ENCODE assay signal across 1 cellular context in genomic region chr5:173329370-173330150, GRCh38.
TF ChIP-seq lines count a peak whose summit lies in the region.

No MANE protein-coding gene starts in this region.

TF ChIP-seq in HEK293, 187 proteins besides CTCF, POLR2A, EP300 and RAD21 (continued from another document and continues in another):
- TF ChIP-seq ZNF747 (tag by site-specific recombination; IDR thresholded peaks at IDR 0.05) (no peak), PRDM1 (tag by site-specific recombination; IDR thresholded peaks at IDR 0.05) (peak; percentile 91), ZSCAN5A (tag by site-specific recombination; IDR thresholded peaks at IDR 0.05) (no peak), ZNF366 (tag by site-specific recombination; conservative IDR thresholded peaks at IDR 0.05) (peak; percentile 55), ZNF146 (tag by site-specific recombination; IDR thresholded peaks at IDR 0.05) (no peak), ZNF558 (tag by site-specific recombination; IDR thresholded peaks at IDR 0.05) (no peak), ZEB2 (tag by site-specific recombination; IDR thresholded peaks at IDR 0.05) (peak; percentile 84), OVOL3 (tag by site-specific recombination; IDR thresholded peaks at IDR 0.05) (no peak), ZNF354C (tag by site-specific recombination; IDR thresholded peaks at IDR 0.05; ENCODE audit: borderline replicate concordance, low read depth) (no peak), ZBTB20 (tag by site-specific recombination; IDR thresholded peaks at IDR 0.05) (no peak; the same call in 1 of the 2 replicates), KLF7 (tag by site-specific recombination; IDR thresholded peaks at IDR 0.05; ENCODE audit: borderline replicate concordance) (peak; percentile 73; the same call in 1 of the 2 replicates), ZNF132 (tag by site-specific recombination; IDR thresholded peaks at IDR 0.05; ENCODE audit: borderline replicate concordance) (no peak), ZNF133 (tag by site-specific recombination; IDR thresholded peaks at IDR 0.05) (no peak), ZNF596 (tag by site-specific recombination; IDR thresholded peaks at IDR 0.05) (no peak), KLF10 (tag by site-specific recombination; IDR thresholded peaks at IDR 0.05) (peak; percentile 17; the same call in 1 of the 2 replicates), GLI4 (tag by site-specific recombination; IDR thresholded peaks at IDR 0.05) (no peak), ZXDB (tag by site-specific recombination; IDR thresholded peaks at IDR 0.05) (0 out of 2 replicates have a peak, but pooled peaks have one; percentile 15), ZBTB26 (tag by site-specific recombination; optimal IDR thresholded peaks at IDR 0.05) (peak; percentile 95), ZNF513 (tag by site-specific recombination; IDR thresholded peaks at IDR 0.05) (no peak), ZBTB11 (tag by site-specific recombination; conservative IDR thresholded peaks at IDR 0.05; ENCODE audit: low read depth) (peak; percentile 88), ZNF23 (tag by site-specific recombination; IDR thresholded peaks at IDR 0.05; ENCODE audit: borderline replicate concordance) (no peak), SCRT1 (tag by site-specific recombination; IDR thresholded peaks at IDR 0.05; ENCODE audit: borderline replicate concordance) (no peak), ZNF624 (tag by site-specific recombination; IDR thresholded peaks at IDR 0.05) (no peak), ZNF571 (tag by site-specific recombination; IDR thresholded peaks at IDR 0.05) (no peak), SP3 (tag by site-specific recombination; IDR thresholded peaks at IDR 0.05) (peak; percentile 49), ZNF473 (tag by site-specific recombination; IDR thresholded peaks at IDR 0.05) (no peak), ZNF510 (tag by site-specific recombination; IDR thresholded peaks at IDR 0.05; ENCODE audit: insufficient replicate concordance) (no peak), ZNF677 (tag by site-specific recombination; IDR thresholded peaks at IDR 0.05) (no peak), ZNF112 (tag by site-specific recombination; IDR thresholded peaks at IDR 0.05) (no peak), GFI1B (tag by site-specific recombination; IDR thresholded peaks at IDR 0.05) (no peak), ZNF449 (tag by site-specific recombination; IDR thresholded peaks at IDR 0.05) (peak; percentile 65), ELK4 (IDR thresholded peaks at IDR 0.05; ENCODE audit: borderline replicate concordance, low read depth, low read length) (no peak), ZSCAN30 (tag by site-specific recombination; IDR thresholded peaks at IDR 0.05) (no peak), KLF17 (tag by site-specific recombination; IDR thresholded peaks at IDR 0.05) (no peak; the same call in 1 of the 2 replicates), ZNF202 (tag by site-specific recombination; IDR thresholded peaks at IDR 0.05; ENCODE audit: borderline replicate concordance) (no peak), ZNF645 (tag by site-specific recombination; IDR thresholded peaks at IDR 0.05) (no peak), ZNF585B (tag by site-specific recombination; IDR thresholded peaks at IDR 0.05) (no peak), ZNF18 (tag by site-specific recombination; IDR thresholded peaks at IDR 0.05) (no peak), ZNF223 (tag by site-specific recombination; IDR thresholded peaks at IDR 0.05) (no peak), ZNF654 (tag by site-specific recombination; IDR thresholded peaks at IDR 0.05; ENCODE audit: low read depth) (no peak), ZNF280D (tag by site-specific recombination; IDR thresholded peaks at IDR 0.05) (no peak), ZNF670 (tag by site-specific recombination; IDR thresholded peaks at IDR 0.05; ENCODE audit: low read depth) (no peak), ZNF404 (tag by site-specific recombination; IDR thresholded peaks at IDR 0.05) (no peak), ZFHX2 (tag by site-specific recombination; conservative IDR thresholded peaks at IDR 0.05) (peak; percentile 72), ZNF324 (tag by site-specific recombination; IDR thresholded peaks at IDR 0.05) (peak; percentile 83), ZNF621 (tag by site-specific recombination; IDR thresholded peaks at IDR 0.05) (no peak), ZNF335 (tag by site-specific recombination; conservative IDR thresholded peaks at IDR 0.05) (peak; percentile 60), HOXC10 (CRISPR knock-in tag; IDR thresholded peaks at IDR 0.05) (no peak), FEZF1 (tag by site-specific recombination; IDR thresholded peaks at IDR 0.05) (no peak)
